In genomic region chr1:24664507-24665033, GRCh38 we compare ENCODE assay signal across 22 cellular contexts. TPM values are rescaled to one million over a fixed set of nuclear protein-coding genes. Genes with fewer than 3 reads are reported as not detected.
DNase-seq lines count a peak whose midpoint lies in the region; ATAC-seq and TF ChIP-seq lines count a peak whose summit lies in the region.
"Had no signal": no experiment of that assay in that cellular context is flagged by ENCODE, and none has a peak within 500 bp of the region (broad histone marks: within the 10 kb centered on the region; RNA-seq: fewer than 3 reads in every experiment).

No MANE protein-coding gene starts in this region.

- WGBS in right cardiac atrium: 37% methylated on average over 2 of the region's 2 CpGs
- WGBS in heart right ventricle, 2 donors: 53 to 55% methylated on average over 2 of the region's 2 CpGs
- WGBS in right lobe of liver (ENCODE audit: insufficient coverage, low coverage, low lambda C conversion rate, missing lambda C conversion rate): 53% methylated on average over 1 of the region's 2 CpGs

- TF ChIP-seq CTCF in heart right ventricle (IDR thresholded peaks at IDR 0.05) (no peak), fibroblast of villous mesenchyme (IDR thresholded peaks at IDR 0.05; ENCODE audit: insufficient read depth, low read depth, low read length) (no peak), right lobe of liver (IDR thresholded peaks at IDR 0.05) (no peak)

- intact Hi-C loops in right cardiac atrium (cut with DNase I) (loop anchor here in 1 of 4 donors (10.0 kb wide), 1 partner anchor 240 kb away; no protein-coding TSS in a partner anchor), heart right ventricle (cut with DNase I) (loop anchor here in 2 of 10 donors (10.0 kb wide), 2 partner anchors 180 to 560 kb away; no protein-coding TSS in a partner anchor), right lobe of liver (cut with DNase I) (no loop called here)
- intact Hi-C loops in activated T-helper 1 cell treated with anti-CD3 and anti-CD28 coated beads, Interleukin-12 subunit alpha, Interleukin-12 subunit beta, Interleukin-2, Interleukin-4 antibody, amounts not matched to agents 30 ng/mL and 10 ng/mL and 1 ng/mL, durations not matched to agents 14 hours and 24 hours and 36 hours (cut with micrococcal nuclease): no loop called here

- H3K9me3 Mint-ChIP-seq in activated T-helper 1 cell treated with anti-CD3 and anti-CD28 coated beads, Interleukin-12 subunit alpha, Interleukin-12 subunit beta, Interleukin-2, Interleukin-4 antibody, amounts not matched to agents 30 ng/mL and 10 ng/mL and 1 ng/mL, durations not matched to agents 14 hours and 24 hours and 36 hours: no peaks in the 10 kb centered on the region
- H3K9me3 Mint-ChIP-seq: CD14-positive monocyte; CD4-positive, alpha-beta memory T cell; GM23338; H9; HFFc6 had no signal

- peaks cover 54% of the 10 kb centered on the region for H3K36me3 Mint-ChIP-seq in activated T-helper 1 cell treated with anti-CD3 and anti-CD28 coated beads, Interleukin-12 subunit alpha, Interleukin-12 subunit beta, Interleukin-2, Interleukin-4 antibody, amounts not matched to agents 30 ng/mL and 10 ng/mL and 1 ng/mL, durations not matched to agents 14 hours and 24 hours and 36 hours (ENCODE audit: low read depth)

- H3K36me3 ChIP-seq in heart right ventricle (peaks cover 0 to 100% (median 77%) of the 10 kb centered on the region in 9 donors), right lobe of liver (peaks cover 17 to 96% (median 62%) of the 10 kb centered on the region in 4 donors)

- H3K27ac Mint-ChIP-seq in activated T-helper 1 cell treated with anti-CD3 and anti-CD28 coated beads, Interleukin-12 subunit alpha, Interleukin-12 subunit beta, Interleukin-2, Interleukin-4 antibody, amounts not matched to agents 30 ng/mL and 10 ng/mL and 1 ng/mL, durations not matched to agents 14 hours and 24 hours and 36 hours: no peak overlapping the region
- H3K27ac Mint-ChIP-seq: CD14-positive monocyte; CD4-positive, alpha-beta memory T cell; GM23338; H9; HFFc6 had no signal

- peaks cover 7% of the 10 kb centered on the region for H3K4me1 Mint-ChIP-seq in activated T-helper 1 cell treated with anti-CD3 and anti-CD28 coated beads, Interleukin-12 subunit alpha, Interleukin-12 subunit beta, Interleukin-2, Interleukin-4 antibody, amounts not matched to agents 30 ng/mL and 10 ng/mL and 1 ng/mL, durations not matched to agents 14 hours and 24 hours and 36 hours (ENCODE audit: low read depth)
- H3K4me1 Mint-ChIP-seq: CD14-positive monocyte, GM23338, H9 had no signal

- no peak for TF ChIP-seq POLR2A in right lobe of liver (IDR thresholded peaks at IDR 0.05)

- no peaks in the 10 kb centered on the region for H3K9me3 ChIP-seq in right cardiac atrium (ENCODE audit: control insufficient read depth, low read length)
- H3K9me3 ChIP-seq in heart right ventricle: no peaks in the 10 kb centered on the region
- no peaks in the 10 kb centered on the region for H3K9me3 ChIP-seq in right lobe of liver
- H3K9me3 ChIP-seq: A549; BE2C; BLaER1 treated with 17β-estradiol and CSF1 and Interleukin-3, amounts not matched to agents 10 nM and 100 nM had no signal

- DNase-seq in right cardiac atrium (no peak), heart right ventricle (no peak), fibroblast of villous mesenchyme (ENCODE audit: low read depth) (peak; percentile 60), right lobe of liver (no peak)
- no peak for DNase-seq in activated T-helper 1 cell treated with anti-CD3 and anti-CD28 coated beads, Interleukin-12 subunit alpha, Interleukin-12 subunit beta, Interleukin-2, Interleukin-4 antibody, amounts not matched to agents 30 ng/mL and 10 ng/mL and 1 ng/mL, durations not matched to agents 14 hours and 24 hours and 36 hours (ENCODE audit: low spot score)
- DNase-seq: 8988T; ACHN; AML-193; BE2C; Calu3; CD4-positive, alpha-beta memory T cell; COR-L47; DMS53; DMS79 treated with DMSO at 0.1 percent for 48 hours; GF-D8; H9; HFFc6 had no signal

- peak; percentile 59 to 84 for ATAC-seq in right cardiac atrium
- ATAC-seq in heart right ventricle: no peak
- ATAC-seq in right lobe of liver: peak; percentile 29 to 63 (median 47)
- no peak for ATAC-seq in GM18519 (IDR thresholded peaks at IDR 0.05; ENCODE audit: low FRiP score, unreplicated experiment)
- ATAC-seq: A549, GM23338 had no signal

- H3K4me3 Mint-ChIP-seq in activated T-helper 1 cell treated with anti-CD3 and anti-CD28 coated beads, Interleukin-12 subunit alpha, Interleukin-12 subunit beta, Interleukin-2, Interleukin-4 antibody, amounts not matched to agents 30 ng/mL and 10 ng/mL and 1 ng/mL, durations not matched to agents 14 hours and 24 hours and 36 hours: no peak overlapping the region
- H3K4me3 Mint-ChIP-seq: CD14-positive monocyte; CD4-positive, alpha-beta memory T cell; GM23338; H9; HFFc6 had no signal

- no peaks in the 10 kb centered on the region for H3K27me3 Mint-ChIP-seq in activated T-helper 1 cell treated with anti-CD3 and anti-CD28 coated beads, Interleukin-12 subunit alpha, Interleukin-12 subunit beta, Interleukin-2, Interleukin-4 antibody, amounts not matched to agents 30 ng/mL and 10 ng/mL and 1 ng/mL, durations not matched to agents 14 hours and 24 hours and 36 hours (ENCODE audit: insufficient read depth)
- H3K27me3 Mint-ChIP-seq: CD4-positive, alpha-beta memory T cell had no signal

- H3K27me3 ChIP-seq in right cardiac atrium (ENCODE audit: control insufficient read depth, insufficient read depth) (no peaks in the 10 kb centered on the region), heart right ventricle (no peaks in the 10 kb centered on the region), right lobe of liver (no peaks in the 10 kb centered on the region)
- H3K27me3 ChIP-seq: BE2C; BLaER1 treated with 17β-estradiol and CSF1 and Interleukin-3, amounts not matched to agents 10 nM and 100 nM had no signal

- H3K4me3 ChIP-seq in right cardiac atrium (ENCODE audit: low read length): no peak overlapping the region
- no peak overlapping the region for H3K4me3 ChIP-seq in heart right ventricle
- H3K4me3 ChIP-seq in fibroblast of villous mesenchyme (ENCODE audit: low read depth, low read length): no peak overlapping the region
- H3K4me3 ChIP-seq in right lobe of liver: no peak overlapping the region
- H3K4me3 ChIP-seq: A549; BLaER1 treated with 17β-estradiol and CSF1 and Interleukin-3, amounts not matched to agents 10 nM and 100 nM; GM23338 had no signal

- no peak overlapping the region for H3K27ac ChIP-seq in right cardiac atrium (ENCODE audit: low read length)
- H3K27ac ChIP-seq in heart right ventricle: peak overlapping the region in 2 of 10 donors; percentile 3 to 33
- H3K27ac ChIP-seq in right lobe of liver: no peak overlapping the region
- H3K27ac ChIP-seq: A549; BLaER1 treated with 17β-estradiol and CSF1 and Interleukin-3, amounts not matched to agents 10 nM and 100 nM had no signal

- H3K4me1 ChIP-seq in right cardiac atrium (ENCODE audit: control insufficient read depth, insufficient read depth, low read length) (no peaks in the 10 kb centered on the region), heart right ventricle (peaks cover 0 to 5% (median 0%) of the 10 kb centered on the region in 9 donors), right lobe of liver (no peaks in the 10 kb centered on the region)
- H3K4me1 ChIP-seq: BE2C; BLaER1 treated with 17β-estradiol and CSF1 and Interleukin-3, amounts not matched to agents 10 nM and 100 nM had no signal

RNA-seq across cellular contexts. Expression of gene SRRM1, which starts 21.5 kb away (rescaled TPM):
- total RNA-seq in right cardiac atrium (10 to 100 TPM; 71.8 to 91.7 (median 79.3) TPM), heart right ventricle (10 to 100 TPM; 54.4 to 82.9 (median 75.8) TPM), fibroblast of villous mesenchyme (49.9 and 62.2 TPM in 2 replicates), right lobe of liver (10 to 100 TPM; 41.1 to 52.0 (median 44.9) TPM)
- polyA plus RNA-seq in right cardiac atrium (41.2 TPM), heart right ventricle (10 to 100 TPM; 26.0 to 83.0 TPM)
- 218 and 242 TPM in 2 replicates for total RNA-seq in activated T-helper 1 cell treated with anti-CD3 and anti-CD28 coated beads, Interleukin-12 subunit alpha, Interleukin-12 subunit beta, Interleukin-2, Interleukin-4 antibody, amounts not matched to agents 30 ng/mL and 10 ng/mL and 1 ng/mL, durations not matched to agents 14 hours and 24 hours and 36 hours

Comparison
In these comparisons a context has a peak if more than half of its experiments do, and no peak if none do; other contexts are left out.
1. ATAC-seq: peak in right cardiac atrium (2 of 2) and right lobe of liver (4 of 4); none in heart right ventricle (0 of 8) and GM18519 (single experiment).